Comparison of ENCODE assay signal across 8 cellular contexts in the genomic region with DNA sequence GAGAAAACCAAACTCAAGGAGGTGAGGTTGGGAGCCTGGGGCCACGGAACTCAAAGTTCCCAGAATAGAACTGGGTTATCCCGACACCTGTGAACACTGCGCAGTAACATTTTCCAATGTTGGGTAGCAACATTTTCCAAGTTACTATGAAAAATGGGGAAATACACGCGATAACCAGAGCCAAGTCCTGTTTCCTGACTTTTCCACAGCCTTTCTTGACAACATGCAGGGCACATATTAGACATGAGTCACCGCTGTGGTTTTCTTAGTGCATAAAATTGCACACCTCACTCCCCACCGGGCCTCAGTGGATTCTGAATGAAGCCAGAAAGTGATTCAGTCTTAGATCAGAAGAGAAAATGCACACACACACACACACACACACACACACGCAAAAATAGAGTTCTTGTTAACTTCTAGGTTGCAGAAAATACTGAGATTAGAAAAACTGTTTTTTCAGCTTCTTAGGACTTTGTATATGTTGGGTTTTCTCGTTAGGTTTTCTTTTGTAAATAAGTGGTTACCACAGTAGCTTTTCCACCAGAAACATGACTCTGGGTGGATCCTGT.
DNase-seq lines count a peak whose midpoint lies in the region; ATAC-seq and TF ChIP-seq lines count a peak whose summit lies in the region.

No MANE protein-coding gene starts in this region.

- no peak overlapping the region for H3K4me3 ChIP-seq in BLaER1 treated with 17β-estradiol and CSF1 and Interleukin-3, amounts not matched to agents 10 nM and 100 nM
- no peak overlapping the region for H3K4me3 ChIP-seq in SJSA1
- no peak overlapping the region for H3K4me3 ChIP-seq in thoracic aorta

- peaks cover 0 to 9% (median 2%) of the 10 kb centered on the region in 11 experiments; a peak in 10 of 22 replicates for H3K9me3 ChIP-seq in BLaER1 treated with 17β-estradiol and CSF1 and Interleukin-3, amounts not matched to agents 10 nM and 100 nM (replicated peaks in 1 of 11)
- H3K9me3 ChIP-seq in SJSA1 (replicated peaks): no peaks in the 10 kb centered on the region
- no peaks in the 10 kb centered on the region for H3K9me3 ChIP-seq in thoracic aorta

- no peak for ATAC-seq in naive B cell (ENCODE audit: low read depth in 2 of 2)
- ATAC-seq in thoracic aorta (ENCODE audit: insufficient number of reproducible peaks, low FRiP score, low read depth): peak; percentile 68
- no peak for ATAC-seq in GM18867 (IDR thresholded peaks at IDR 0.05; ENCODE audit: unreplicated experiment)
- ATAC-seq in HG02678 (IDR thresholded peaks at IDR 0.05; ENCODE audit: unreplicated experiment): no peak

- H3K27ac Mint-ChIP-seq in naive B cell: peak overlapping the region; percentile 29 to 84 (median 73)

- no peaks in the 10 kb centered on the region for H3K27me3 ChIP-seq in BLaER1 treated with 17β-estradiol and CSF1 and Interleukin-3, amounts not matched to agents 10 nM and 100 nM
- no peaks in the 10 kb centered on the region for H3K27me3 ChIP-seq in SJSA1 (replicated peaks)
- no peaks in the 10 kb centered on the region for H3K27me3 ChIP-seq in thoracic aorta (replicated peaks; ENCODE audit: insufficient read depth)

- peak overlapping the region in 6 of 11 experiments; percentile 1 to 45 (median 31); a peak in 11 of 22 replicates for H3K4me2 ChIP-seq in BLaER1 treated with 17β-estradiol and CSF1 and Interleukin-3, amounts not matched to agents 10 nM and 100 nM

- H3K4me1 ChIP-seq in BLaER1 treated with 17β-estradiol and CSF1 and Interleukin-3, amounts not matched to agents 10 nM and 100 nM: peaks cover 6 to 30% (median 16%) of the 10 kb centered on the region in 10 experiments; a peak in 17 of 20 replicates
- peaks cover 16% of the 10 kb centered on the region for H3K4me1 ChIP-seq in SJSA1 (replicated peaks)
- H3K4me1 ChIP-seq in thoracic aorta (ENCODE audit: control insufficient read depth in 1 of 2, low read depth in 2 of 2): peaks cover 6 to 18% of the 10 kb centered on the region in 2 donors

- no peaks in the 10 kb centered on the region for H3K27me3 Mint-ChIP-seq in naive B cell

- DNase-seq in SJSA1 (ENCODE audit: low read depth in 1 of 2, low spot score in 2 of 2) (peak; percentile 81 to 86), naive B cell (no peak), thoracic aorta (ENCODE audit: low spot score) (peak; percentile 19), COR-L47 (lab: John Stamatoyannopoulos, UW) (no peak)
- peak; percentile 47 for DNase-seq in activated naive CD8-positive, alpha-beta T cell treated with anti-CD3 and anti-CD28 coated beads, Interleukin-2, amount 50 U/mL, for 16 hours (ENCODE audit: low read depth, low spot score)

- H3K9ac ChIP-seq in BLaER1 treated with 17β-estradiol and CSF1 and Interleukin-3, amounts not matched to agents 10 nM and 100 nM: no peak overlapping the region

- peaks cover 0 to 3% of the 10 kb centered on the region in 2 donors for H3K36me3 Mint-ChIP-seq in naive B cell

- H3K27ac ChIP-seq in BLaER1 treated with 17β-estradiol and CSF1 and Interleukin-3, amounts not matched to agents 10 nM and 100 nM: no peak overlapping the region
- H3K27ac ChIP-seq in SJSA1 (peak overlapping the region; percentile 14; the same call in 1 of the 2 replicates), thoracic aorta (peak overlapping the region in 1 of 2 donors; percentile 38)

- H3K4me3 Mint-ChIP-seq in naive B cell: peak overlapping the region in 1 of 8 donors; percentile 30

- no peak for TF ChIP-seq CTCF in thoracic aorta (IDR thresholded peaks at IDR 0.05)

- H3K9me3 Mint-ChIP-seq in naive B cell: no peaks in the 10 kb centered on the region

- peaks cover 40 to 92% (median 90%) of the 10 kb centered on the region in 3 donors for H3K4me1 Mint-ChIP-seq in naive B cell

- peaks cover 0 to 71% (median 4%) of the 10 kb centered on the region in 11 experiments; a peak in 11 of 22 replicates for H4K20me1 ChIP-seq in BLaER1 treated with 17β-estradiol and CSF1 and Interleukin-3, amounts not matched to agents 10 nM and 100 nM

- H3K36me3 ChIP-seq in BLaER1 treated with 17β-estradiol and CSF1 and Interleukin-3, amounts not matched to agents 10 nM and 100 nM: 0 out of 22 replicates have a peak, but pooled peaks cover 0 to 3% (median 0%) of the 10 kb centered on the region in 11 experiments
- no peaks in the 10 kb centered on the region for H3K36me3 ChIP-seq in SJSA1
- H3K36me3 ChIP-seq in thoracic aorta: no peaks in the 10 kb centered on the region

Comparison
In these comparisons a context has a peak if more than half of its experiments do, and no peak if none do; other contexts are left out.
1. DNase-seq: peak in SJSA1 (2 of 2), activated naive CD8-positive, alpha-beta T cell treated with anti-CD3 and anti-CD28 coated beads, Interleukin-2, amount 50 U/mL, for 16 hours (single experiment) and thoracic aorta (single experiment); none in naive B cell (single experiment) and COR-L47 (single experiment).